In genomic region chr3:12308517-12308916, GRCh38 we compare ENCODE assay signal across 14 cellular contexts. TPM values are rescaled to one million over a fixed set of nuclear protein-coding genes. Genes with fewer than 3 reads are reported as not detected.
DNase-seq lines count a peak whose midpoint lies in the region; ATAC-seq, FAIRE-seq and TF ChIP-seq lines count a peak whose summit lies in the region.
"Had no signal": no experiment of that assay in that cellular context is flagged by ENCODE, and none has a peak within 500 bp of the region (broad histone marks: within the 10 kb centered on the region; RNA-seq: fewer than 3 reads in every experiment).

No MANE protein-coding gene starts in this region.

- TF ChIP-seq POLR2A in suprapubic skin (IDR thresholded peaks at IDR 0.05) = no peak

- peaks cover 26% of the 10 kb centered on the region for H3K4me1 Mint-ChIP-seq in activated T-cell treated with anti-CD3 and anti-CD28 coated beads, Interleukin-2, amount 50 U/mL, for 72 hours (ENCODE audit: low read depth)
- H3K4me1 Mint-ChIP-seq: activated naive CD8-positive, alpha-beta T cell treated with anti-CD3 and anti-CD28 coated beads, Interleukin-2, amount 10 ng/mL, durations not matched to agents 7 days and 5 days had no signal

- no peak for DNase-seq in activated T-cell treated with anti-CD3 and anti-CD28 coated beads, Interleukin-2, amount 50 U/mL, for 72 hours
- DNase-seq in activated T-cell treated with anti-CD3 and anti-CD28 coated beads for 4 hours (no peak), SW480 (ENCODE audit: low spot score) (peak; percentile 73), foreskin fibroblast (peak; percentile 79 to 87), urothelium cell line (ENCODE audit: low spot score) (peak; percentile 41), suprapubic skin (ENCODE audit: low spot score in 2 of 2) (no peak), NCI-H146 (lab: John Stamatoyannopoulos, UW) (no peak)
- DNase-seq: activated naive CD8-positive, alpha-beta T cell treated with anti-CD3 and anti-CD28 coated beads, Interleukin-2, amount 10 ng/mL, durations not matched to agents 7 days and 5 days; glutamatergic neuron; NCI-H1105; stimulated activated CD4-positive, alpha-beta T cell treated with anti-CD3 and anti-CD28 coated beads, Interleukin-4, amount 100 ng/mL, for 1 hour had no signal

- peaks cover 38% of the 10 kb centered on the region for H3K27me3 Mint-ChIP-seq in activated T-cell treated with anti-CD3 and anti-CD28 coated beads, Interleukin-2, amount 50 U/mL, for 72 hours (ENCODE audit: low read depth)

- H3K27ac ChIP-seq in suprapubic skin = no peak overlapping the region

- no peak overlapping the region for H3K4me3 ChIP-seq in foreskin fibroblast (ENCODE audit: low read depth in 1 of 2, low read length in 2 of 2)
- no peak overlapping the region for H3K4me3 ChIP-seq in suprapubic skin
- H3K4me3 ChIP-seq: BLaER1 treated with 17β-estradiol and CSF1 and Interleukin-3, amounts not matched to agents 10 nM and 100 nM had no signal

- ATAC-seq in activated T-cell treated with anti-CD3 and anti-CD28 coated beads, Interleukin-2, amount 50 U/mL, for 72 hours (replicated peaks in 1 of 2) = peak; percentile 60 to 68
- ATAC-seq in HG02870 (IDR thresholded peaks at IDR 0.05; ENCODE audit: unreplicated experiment) = no peak

- no peak overlapping the region for H3K27ac Mint-ChIP-seq in activated T-cell treated with anti-CD3 and anti-CD28 coated beads, Interleukin-2, amount 50 U/mL, for 72 hours
- H3K27ac Mint-ChIP-seq: activated naive CD8-positive, alpha-beta T cell treated with anti-CD3 and anti-CD28 coated beads, Interleukin-2, amount 10 ng/mL, durations not matched to agents 7 days and 5 days had no signal

- no peak for FAIRE-seq in urothelium cell line (lab: Jason Lieb, UNC)

- H3K9me3 Mint-ChIP-seq in activated T-cell treated with anti-CD3 and anti-CD28 coated beads, Interleukin-2, amount 50 U/mL, for 72 hours = no peaks in the 10 kb centered on the region
- H3K9me3 Mint-ChIP-seq: activated naive CD8-positive, alpha-beta T cell treated with anti-CD3 and anti-CD28 coated beads, Interleukin-2, amount 10 ng/mL, durations not matched to agents 7 days and 5 days had no signal

- H3K36me3 Mint-ChIP-seq in activated T-cell treated with anti-CD3 and anti-CD28 coated beads, Interleukin-2, amount 50 U/mL, for 72 hours (ENCODE audit: insufficient read depth in 2 of 2) = no peaks in the 10 kb centered on the region
- H3K36me3 Mint-ChIP-seq: activated naive CD8-positive, alpha-beta T cell treated with anti-CD3 and anti-CD28 coated beads, Interleukin-2, amount 10 ng/mL, durations not matched to agents 7 days and 5 days had no signal

- no peak for TF ChIP-seq EP300 in suprapubic skin (IDR thresholded peaks at IDR 0.05)

- no peak for TF ChIP-seq CTCF in foreskin fibroblast (IDR thresholded peaks at IDR 0.05; ENCODE audit: low read depth, low read length)
- TF ChIP-seq CTCF in suprapubic skin (IDR thresholded peaks at IDR 0.05) = no peak

- H3K27me3 ChIP-seq in suprapubic skin = no peaks in the 10 kb centered on the region
- H3K27me3 ChIP-seq: BLaER1 treated with 17β-estradiol and CSF1 and Interleukin-3, amounts not matched to agents 10 nM and 100 nM had no signal

- no peaks in the 10 kb centered on the region for H3K4me1 ChIP-seq in suprapubic skin

- no peaks in the 10 kb centered on the region for H3K9me3 ChIP-seq in suprapubic skin
- H3K9me3 ChIP-seq: BLaER1 treated with 17β-estradiol and CSF1 and Interleukin-3, amounts not matched to agents 10 nM and 100 nM had no signal

- no peak overlapping the region for H3K4me3 Mint-ChIP-seq in activated T-cell treated with anti-CD3 and anti-CD28 coated beads, Interleukin-2, amount 50 U/mL, for 72 hours
- H3K4me3 Mint-ChIP-seq: activated naive CD8-positive, alpha-beta T cell treated with anti-CD3 and anti-CD28 coated beads, Interleukin-2, amount 10 ng/mL, durations not matched to agents 7 days and 5 days had no signal

- H3K36me3 ChIP-seq in suprapubic skin = no peaks in the 10 kb centered on the region
- H3K36me3 ChIP-seq: BLaER1 treated with 17β-estradiol and CSF1 and Interleukin-3, amounts not matched to agents 10 nM and 100 nM had no signal

RNA-seq across cellular contexts. Expression of gene PPARG, which starts 19.6 kb away (rescaled TPM):
- 1 to 10 TPM; 1.4 to 1.9 TPM for total RNA-seq in activated T-cell treated with anti-CD3 and anti-CD28 coated beads, Interleukin-2, amount 50 U/mL, for 72 hours
- total RNA-seq in suprapubic skin = 10 to 100 TPM in 3 of 4 donors, 1 to 10 TPM in 1; 9.7 to 17.8 (median 11.7) TPM
- total RNA-seq: OCI-LY7 had no signal

Comparison
In these comparisons a context has a peak if more than half of its experiments do, and no peak if none do; other contexts are left out.
1. DNase-seq: peak in SW480 (single experiment), foreskin fibroblast (2 of 2) and urothelium cell line (single experiment); none in activated T-cell treated with anti-CD3 and anti-CD28 coated beads, Interleukin-2, amount 50 U/mL, for 72 hours (0 of 2), activated T-cell treated with anti-CD3 and anti-CD28 coated beads for 4 hours (single experiment), suprapubic skin (0 of 2) and NCI-H146 (single experiment).